31 cellular contexts compared by ENCODE assay signal in genomic region chr7:6183006-6183405, GRCh38.
"Had no signal": no experiment of that assay in that cellular context is flagged by ENCODE, and none has a peak within 500 bp of the region (broad histone marks: within the 10 kb centered on the region; RNA-seq: fewer than 3 reads in every experiment).

No MANE protein-coding gene starts in this region.

- H3K4me1 Mint-ChIP-seq: activated naive CD8-positive, alpha-beta T cell treated with anti-CD3 and anti-CD28 coated beads for 36 hours; stimulated activated memory B cell treated with anti-CD40 and anti-IgM and Interleukin-4, amounts not matched to agents 10 μg/mL and 1 μg/mL and 100 μg/mL, for 72 hours; stimulated activated naive CD8-positive, alpha-beta T cell treated with anti-CD3 and anti-CD28 coated beads, Interleukin-15, amount 100 ng/mL, for 72 hours had no signal

- H3K4me2 ChIP-seq: smooth muscle cell had no signal

- H3K27me3 Mint-ChIP-seq: activated naive CD8-positive, alpha-beta T cell treated with anti-CD3 and anti-CD28 coated beads for 36 hours; effector memory CD8-positive, alpha-beta T cell; stimulated activated memory B cell treated with anti-CD40 and anti-IgM and Interleukin-4, amounts not matched to agents 10 μg/mL and 1 μg/mL and 100 μg/mL, for 72 hours; stimulated activated naive CD8-positive, alpha-beta T cell treated with anti-CD3 and anti-CD28 coated beads, Interleukin-15, amount 100 ng/mL, for 72 hours had no signal

- H3K27ac ChIP-seq: adrenal gland, body of pancreas, cardiac muscle cell, colonic mucosa, dorsolateral prefrontal cortex, left ventricle myocardium inferior, pancreas, prostate gland, upper lobe of right lung, VCaP had no signal

- H3K36me3 Mint-ChIP-seq: activated naive CD8-positive, alpha-beta T cell treated with anti-CD3 and anti-CD28 coated beads for 36 hours had no signal

- H3K4me3 ChIP-seq: adrenal gland, body of pancreas, cardiac muscle cell, colonic mucosa, dorsolateral prefrontal cortex, left ventricle myocardium inferior, lung, mucosa of descending colon, pancreas, prostate gland, smooth muscle cell, upper lobe of right lung had no signal

- H3K4me1 ChIP-seq: colonic mucosa, prostate gland had no signal

- H3K27ac Mint-ChIP-seq: activated naive CD4-positive, alpha-beta T cell treated with anti-CD3 and anti-CD28 coated beads for 36 hours; activated naive CD8-positive, alpha-beta T cell treated with anti-CD3 and anti-CD28 coated beads for 36 hours; effector memory CD8-positive, alpha-beta T cell; stimulated activated memory B cell treated with anti-CD40 and anti-IgM and Interleukin-4, amounts not matched to agents 10 μg/mL and 1 μg/mL and 100 μg/mL, for 72 hours; stimulated activated naive CD8-positive, alpha-beta T cell treated with anti-CD3 and anti-CD28 coated beads, Interleukin-15, amount 100 ng/mL, for 72 hours had no signal

- H3K27me3 ChIP-seq: adrenal gland, body of pancreas, cardiac muscle cell, colonic mucosa, dorsolateral prefrontal cortex, pancreas, upper lobe of right lung had no signal

- ATAC-seq: body of pancreas; effector memory CD8-positive, alpha-beta T cell; esophagus mucosa; mucosa of descending colon; pancreas; stimulated activated memory B cell treated with anti-CD40 and anti-IgM and Interleukin-4, amounts not matched to agents 10 μg/mL and 1 μg/mL and 100 μg/mL, for 72 hours; stimulated activated naive CD8-positive, alpha-beta T cell treated with anti-CD3 and anti-CD28 coated beads, Interleukin-15, amount 100 ng/mL, for 72 hours; upper lobe of right lung had no signal

- DNase-seq: activated CD4-positive, alpha-beta T cell treated with anti-CD3 and anti-CD28 coated beads for 4 hours; activated CD4-positive, alpha-beta T cell treated with anti-CD3 and anti-CD28 coated beads, Interleukin-2, amount 50 U/mL, for 4 hours; activated CD8-positive, alpha-beta memory T cell treated with anti-CD3 and anti-CD28 coated beads for 24 hours; activated effector memory CD4-positive, alpha-beta T cell treated with anti-CD3 and anti-CD28 coated beads, Interleukin-2, amount 50 U/mL, for 16 hours; activated naive CD4-positive, alpha-beta T cell treated with anti-CD3 and anti-CD28 coated beads for 36 hours; activated naive CD8-positive, alpha-beta T cell treated with anti-CD3 and anti-CD28 coated beads for 36 hours; adrenal gland; aorta; body of pancreas; cerebellar nuclear complex; colonic mucosa; dorsolateral prefrontal cortex; effector memory CD8-positive, alpha-beta T cell; foreskin fibroblast; left ventricle myocardium inferior; mucosa of descending colon; pancreas; stimulated activated CD4-positive, alpha-beta T cell treated with anti-CD3 and anti-CD28 coated beads, Interleukin-1b, Interleukin-23, amount 100 ng/mL, for 48 hours; stimulated activated CD4-positive, alpha-beta T cell treated with anti-CD3 and anti-CD28 coated beads, Interleukin-4, amount 100 ng/mL, for 4 hours; stimulated activated CD8-positive, alpha-beta memory T cell treated with anti-CD3 and anti-CD28 coated beads, Interleukin-4, amount 100 ng/mL, for 48 hours; stimulated activated naive CD8-positive, alpha-beta T cell treated with anti-CD3 and anti-CD28 coated beads, Interleukin-15, amount 100 ng/mL, for 72 hours; substantia nigra; T-helper 9 cell; upper lobe of right lung had no signal

- H3K4me3 Mint-ChIP-seq: activated naive CD4-positive, alpha-beta T cell treated with anti-CD3 and anti-CD28 coated beads for 36 hours; activated naive CD8-positive, alpha-beta T cell treated with anti-CD3 and anti-CD28 coated beads for 36 hours; effector memory CD8-positive, alpha-beta T cell; stimulated activated memory B cell treated with anti-CD40 and anti-IgM and Interleukin-4, amounts not matched to agents 10 μg/mL and 1 μg/mL and 100 μg/mL, for 72 hours; stimulated activated naive CD8-positive, alpha-beta T cell treated with anti-CD3 and anti-CD28 coated beads, Interleukin-15, amount 100 ng/mL, for 72 hours had no signal

- H3K9me3 ChIP-seq: adrenal gland, body of pancreas, colonic mucosa, left ventricle myocardium inferior, mucosa of descending colon, pancreas, prostate gland, upper lobe of right lung had no signal

- H3K9me3 Mint-ChIP-seq: activated naive CD4-positive, alpha-beta T cell treated with anti-CD3 and anti-CD28 coated beads for 36 hours; activated naive CD8-positive, alpha-beta T cell treated with anti-CD3 and anti-CD28 coated beads for 36 hours; effector memory CD8-positive, alpha-beta T cell; stimulated activated memory B cell treated with anti-CD40 and anti-IgM and Interleukin-4, amounts not matched to agents 10 μg/mL and 1 μg/mL and 100 μg/mL, for 72 hours; stimulated activated naive CD8-positive, alpha-beta T cell treated with anti-CD3 and anti-CD28 coated beads, Interleukin-15, amount 100 ng/mL, for 72 hours had no signal

- H3K36me3 ChIP-seq: colonic mucosa, pancreas, prostate gland had no signal
